Comparison of ENCODE assay signal across 21 cellular contexts in genomic region chr3:65988440-65988839, GRCh38. TPM values are rescaled to one million over a fixed set of nuclear protein-coding genes. Genes with fewer than 3 reads are reported as not detected.
DNase-seq lines count a peak whose midpoint lies in the region; ATAC-seq and TF ChIP-seq lines count a peak whose summit lies in the region.
"Had no signal": no experiment of that assay in that cellular context is flagged by ENCODE, and none has a peak within 500 bp of the region (broad histone marks: within the 10 kb centered on the region; RNA-seq: fewer than 3 reads in every experiment).

No MANE protein-coding gene starts in this region.

- H3K4me3 Mint-ChIP-seq in H9 (no peak overlapping the region), nephron (peak overlapping the region in 1 of 3 experiments; percentile 27), CD14-positive monocyte (no peak overlapping the region)
- H3K4me3 Mint-ChIP-seq in activated CD4-positive, alpha-beta memory T cell treated with anti-CD3 and anti-CD28 coated beads for 36 hours = no peak overlapping the region
- H3K4me3 Mint-ChIP-seq: CD4-positive, alpha-beta memory T cell; IgD-negative memory B cell had no signal

- no peak overlapping the region for H2AFZ ChIP-seq in H9 (ENCODE audit: low read length)

- intact Hi-C loops in CD14-positive monocyte (cut with micrococcal nuclease) = no loop called here
- intact Hi-C loops in activated CD4-positive, alpha-beta memory T cell treated with anti-CD3 and anti-CD28 coated beads for 36 hours (cut with micrococcal nuclease) = no loop called here

- H4K8ac ChIP-seq in H9 (replicated peaks; ENCODE audit: insufficient read length, low read depth, low read length) = no peak overlapping the region

- no CpG with 5 or more reads among the region's 2 CpGs for WGBS in H9 (ENCODE audit: extremely low coverage, insufficient read length, low lambda C conversion rate)

- H3K4me3 ChIP-seq in SJCRH30 = no peak overlapping the region
- H3K4me3 ChIP-seq: BLaER1 had no signal

- no peak overlapping the region for H3K9ac ChIP-seq in H9 (ENCODE audit: extremely low read depth, insufficient read length, low read length)
- H3K9ac ChIP-seq: BLaER1 had no signal

- H3K4me2 ChIP-seq in H9 (ENCODE audit: insufficient read depth, insufficient read length, low read length) = no peak overlapping the region
- H3K4me2 ChIP-seq: BLaER1 had no signal

- H2BK12ac ChIP-seq in H9 (ENCODE audit: insufficient read length, low read depth, low read length) = no peak overlapping the region

- H2BK15ac ChIP-seq in H9 (ENCODE audit: low read depth, low read length) = no peak overlapping the region

- TF ChIP-seq CTCF in H9 (conservative IDR thresholded peaks at IDR 0.05) (no peak), nephron (IDR thresholded peaks at IDR 0.05; ENCODE audit: unreplicated experiment in 3 of 3) (no peak), CD14-positive monocyte (IDR thresholded peaks at IDR 0.05) (no peak)

- no peak overlapping the region for H4K5ac ChIP-seq in H9 (ENCODE audit: insufficient read length, low read depth, low read length)

- H2BK5ac ChIP-seq in H9 (ENCODE audit: insufficient read length, low read length) = no peak overlapping the region

- H3K27me3 ChIP-seq in H9 (ENCODE audit: insufficient read depth, low read length) (no peaks in the 10 kb centered on the region), SJCRH30 (no peaks in the 10 kb centered on the region)
- H3K27me3 ChIP-seq: BLaER1 had no signal

- H3K4ac ChIP-seq in H9 (ENCODE audit: low read depth, low read length) = no peak overlapping the region

- H3K4me1 ChIP-seq in H9 (ENCODE audit: insufficient read depth, low read length) (peaks cover 5% of the 10 kb centered on the region; the same call in 1 of the 2 replicates), SJCRH30 (peaks cover 19% of the 10 kb centered on the region)

- DNase-seq in DMS 273 (lab: John Stamatoyannopoulos, UW; ENCODE audit: unreplicated experiment) (peak; percentile 14), DMS 273 treated with DMSO at 0.1 percent for 48 hours (lab: John Stamatoyannopoulos, UW) (no peak), H9 (no peak), SJCRH30 (peak; percentile 32 to 79), CD14-positive monocyte (ENCODE audit: low spot score) (no peak)
- DNase-seq in activated CD4-positive, alpha-beta memory T cell treated with anti-CD3 and anti-CD28 coated beads for 36 hours = no peak
- DNase-seq: ACHN; Caco-2; CD4-positive, alpha-beta memory T cell; MV-4-11; NCI-H1105 treated with DMSO at 0.1 percent for 48 hours; NCI-H1694; NCI-H2081; NCI-H226; NCI-H510A treated with DMSO at 0.1 percent for 48 hours had no signal

- POLR2A ChIA-PET in activated CD4-positive, alpha-beta memory T cell treated with anti-CD3 and anti-CD28 coated beads for 36 hours (lab: Charles Lee) = no interaction called here

- H3K79me2 ChIP-seq in H9 (ENCODE audit: insufficient read depth, low read length) = no peaks in the 10 kb centered on the region; the same call in 1 of the 2 replicates

- H3K18ac ChIP-seq in H9 (ENCODE audit: insufficient read length, low read depth, low read length) = no peak overlapping the region

- H3K27ac ChIP-seq in H9 (ENCODE audit: insufficient read length, low read depth, low read length) = no peak overlapping the region
- H3K27ac ChIP-seq in SJCRH30 = peak overlapping the region; percentile 87
- H3K27ac ChIP-seq: 22Rv1, BLaER1, RWPE1 had no signal

- no peak for ATAC-seq in HG02852 (IDR thresholded peaks at IDR 0.05; ENCODE audit: unreplicated experiment)

- no peak overlapping the region for H3T11ph ChIP-seq in H9 (ENCODE audit: low read length)

- H3K36me3 Mint-ChIP-seq in H9 (ENCODE audit: insufficient read depth in 1 of 3, low read depth in 3 of 3) (peaks cover 0 to under 1% (median 0%) of the 10 kb centered on the region in 3 experiments; a peak in 1 of 7 replicates), nephron (ENCODE audit: low read depth) (no peaks in the 10 kb centered on the region), CD14-positive monocyte (no peaks in the 10 kb centered on the region)
- H3K36me3 Mint-ChIP-seq in activated CD4-positive, alpha-beta memory T cell treated with anti-CD3 and anti-CD28 coated beads for 36 hours = no peaks in the 10 kb centered on the region
- H3K36me3 Mint-ChIP-seq: CD4-positive, alpha-beta memory T cell had no signal

- H3K23ac ChIP-seq in H9 (ENCODE audit: insufficient read length, low read depth, low read length) = no peak overlapping the region

- CTCF ChIA-PET in activated CD4-positive, alpha-beta memory T cell treated with anti-CD3 and anti-CD28 coated beads for 36 hours (lab: Charles Lee) = no interaction called here

- no peak overlapping the region for H3K14ac ChIP-seq in H9 (ENCODE audit: insufficient read depth, low read length)

- H3K27me3 Mint-ChIP-seq in H9 (ENCODE audit: low read depth) (no peaks in the 10 kb centered on the region), nephron (ENCODE audit: low read depth) (no peaks in the 10 kb centered on the region), CD14-positive monocyte (ENCODE audit: low read depth in 3 of 3) (peaks cover 0 to 2% (median 0%) of the 10 kb centered on the region in 3 donors)
- peaks cover 4% of the 10 kb centered on the region for H3K27me3 Mint-ChIP-seq in activated CD4-positive, alpha-beta memory T cell treated with anti-CD3 and anti-CD28 coated beads for 36 hours

- no peaks in the 10 kb centered on the region for H3K9me3 ChIP-seq in H9 (ENCODE audit: control insufficient read depth, low read depth, low read length)
- no peaks in the 10 kb centered on the region for H3K9me3 ChIP-seq in SJCRH30 (replicated peaks)
- H3K9me3 ChIP-seq: BLaER1, Caco-2 had no signal

- H3K56ac ChIP-seq in H9 (ENCODE audit: insufficient read length, low read depth, low read length) = no peak overlapping the region

- no peak overlapping the region for H2BK20ac ChIP-seq in H9 (ENCODE audit: low read depth, low read length, poor library complexity, severe bottlenecking)

- H4K20me1 ChIP-seq in H9 (ENCODE audit: control insufficient read depth, insufficient read depth, insufficient read length) = no peaks in the 10 kb centered on the region
- H4K20me1 ChIP-seq: BLaER1 had no signal

- H3K23me2 ChIP-seq in H9 (ENCODE audit: insufficient read length, low read depth, low read length, poor library complexity, severe bottlenecking) = no peaks in the 10 kb centered on the region

- no peak overlapping the region for H2BK120ac ChIP-seq in H9 (ENCODE audit: low read depth, low read length, poor library complexity, severe bottlenecking)

- no peaks in the 10 kb centered on the region for H3K36me3 ChIP-seq in SJCRH30

- H4K91ac ChIP-seq in H9 (ENCODE audit: insufficient read length, low read depth, low read length) = no peak overlapping the region

- peaks cover 27 to 39% of the 10 kb centered on the region in 2 experiments for H3K4me1 Mint-ChIP-seq in H9
- peaks cover 43% of the 10 kb centered on the region for H3K4me1 Mint-ChIP-seq in nephron
- no peaks in the 10 kb centered on the region for H3K4me1 Mint-ChIP-seq in CD14-positive monocyte
- no peaks in the 10 kb centered on the region for H3K4me1 Mint-ChIP-seq in activated CD4-positive, alpha-beta memory T cell treated with anti-CD3 and anti-CD28 coated beads for 36 hours (ENCODE audit: low read depth)
- H3K4me1 Mint-ChIP-seq: CD4-positive, alpha-beta memory T cell; IgD-negative memory B cell had no signal

- H3K9me3 Mint-ChIP-seq in H9 (no peaks in the 10 kb centered on the region), nephron (no peaks in the 10 kb centered on the region), CD14-positive monocyte (peaks cover 0 to 7% (median 2%) of the 10 kb centered on the region in 7 donors)
- no peaks in the 10 kb centered on the region for H3K9me3 Mint-ChIP-seq in activated CD4-positive, alpha-beta memory T cell treated with anti-CD3 and anti-CD28 coated beads for 36 hours

- H2AK5ac ChIP-seq in H9 (ENCODE audit: insufficient read length, low read length) = no peak overlapping the region

- H3K27ac Mint-ChIP-seq in H9 (peak overlapping the region in 2 of 3 experiments; percentile 19 to 38; a peak in 1 of 7 replicates), nephron (peak overlapping the region; percentile 18 to 83 (median 68)), CD14-positive monocyte (no peak overlapping the region)
- H3K27ac Mint-ChIP-seq in activated CD4-positive, alpha-beta memory T cell treated with anti-CD3 and anti-CD28 coated beads for 36 hours = no peak overlapping the region
- H3K27ac Mint-ChIP-seq: CD4-positive, alpha-beta memory T cell had no signal

- H3K79me1 ChIP-seq in H9 (ENCODE audit: insufficient read depth, low read depth, low read length, poor library complexity, severe bottlenecking) = no peaks in the 10 kb centered on the region

RNA-seq across cellular contexts. Expression of gene MAGI1, which starts 50.3 kb away (rescaled TPM):
- 57.8 and 65.7 TPM in 2 replicates for total RNA-seq in H9 (2021)
- total RNA-seq in SJCRH30 (2014; rRNA removed; shearing (Covaris generic)) = 14.5 and 16.9 TPM in 2 replicates
- polyA plus RNA-seq in CD14-positive monocyte = not detected
- total RNA-seq in activated CD4-positive, alpha-beta memory T cell treated with anti-CD3 and anti-CD28 coated beads for 36 hours = under 1 TPM; 0.21 to 0.24 TPM
- polyA plus RNA-seq: CD4-positive, alpha-beta memory T cell had no signal

Comparison
In these comparisons a context has a peak if more than half of its experiments do, and no peak if none do; other contexts are left out.
1. DNase-seq: peak in DMS 273 (single experiment) and SJCRH30 (2 of 2); none in DMS 273 treated with DMSO at 0.1 percent for 48 hours (single experiment), H9 (single experiment), CD14-positive monocyte (single experiment) and activated CD4-positive, alpha-beta memory T cell treated with anti-CD3 and anti-CD28 coated beads for 36 hours (single experiment).
2. H3K27ac Mint-ChIP-seq: peak in H9 (2 of 3) and nephron (3 of 3); none in CD14-positive monocyte (0 of 7) and activated CD4-positive, alpha-beta memory T cell treated with anti-CD3 and anti-CD28 coated beads for 36 hours (single experiment).
3. RNA of gene MAGI1, which starts 50.3 kb away (total RNA-seq): 57.8 to 65.7 TPM in H9 and 14.5 to 16.9 TPM in SJCRH30; 0.21 to 0.24 TPM in activated CD4-positive, alpha-beta memory T cell treated with anti-CD3 and anti-CD28 coated beads for 36 hours; every median in the first group is over 10 times any median in the second.